Comparison of ENCODE assay signal across 9 cellular contexts in genomic region chr19:3969435-3970312, GRCh38. TPM values are rescaled to one million over a fixed set of nuclear protein-coding genes. Genes with fewer than 3 reads are reported as not detected.
A peak's percentile ranks its signal among the peaks of the same experiment; 100 is the strongest.
DNase-seq lines count a peak whose midpoint lies in the region; ATAC-seq, FAIRE-seq and TF ChIP-seq lines count a peak whose summit lies in the region.
"Had no signal": no experiment of that assay in that cellular context is flagged by ENCODE, and none has a peak within 500 bp of the region (broad histone marks: within the 10 kb centered on the region; RNA-seq: fewer than 3 reads in every experiment).

No MANE protein-coding gene starts in this region.

- peak overlapping the region; percentile 87 to 96 (median 94) for H3K9ac ChIP-seq in BLaER1 treated with 17β-estradiol and CSF1 and Interleukin-3, amounts not matched to agents 10 nM and 100 nM
- peak overlapping the region; percentile 62 to 85 for H3K9ac ChIP-seq in kidney (ENCODE audit: low read length in 2 of 2)

- H4K20me1 ChIP-seq in BLaER1 treated with 17β-estradiol and CSF1 and Interleukin-3, amounts not matched to agents 10 nM and 100 nM = peaks cover 51 to 81% (median 76%) of the 10 kb centered on the region in 11 experiments

- H3K4me2 ChIP-seq in BLaER1 treated with 17β-estradiol and CSF1 and Interleukin-3, amounts not matched to agents 10 nM and 100 nM = peak overlapping the region; percentile 87 to 99 (median 95)

- H3K36me3 ChIP-seq in BLaER1 treated with 17β-estradiol and CSF1 and Interleukin-3, amounts not matched to agents 10 nM and 100 nM = peaks cover 46 to 56% (median 51%) of the 10 kb centered on the region in 11 experiments
- H3K36me3 ChIP-seq in kidney (ENCODE audit: control insufficient read depth in 1 of 2, insufficient read depth in 2 of 2, low read length in 2 of 2) = peaks cover 2 to 4% of the 10 kb centered on the region in 2 donors

- peak; percentile 41 for TF ChIP-seq CTCF in astrocyte of the spinal cord (IDR thresholded peaks at IDR 0.05; ENCODE audit: low read depth, low read length)
- TF ChIP-seq CTCF in kidney (IDR thresholded peaks at IDR 0.05; ENCODE audit: borderline replicate concordance, extremely low read depth, insufficient read depth) = no peak

- intact Hi-C loops in kidney (cut with DNase I) = no loop called here

- H3K4me1 ChIP-seq in BLaER1 treated with 17β-estradiol and CSF1 and Interleukin-3, amounts not matched to agents 10 nM and 100 nM = peaks cover 24 to 33% (median 29%) of the 10 kb centered on the region in 10 experiments
- peaks cover 5 to 12% of the 10 kb centered on the region in 2 donors for H3K4me1 ChIP-seq in kidney (ENCODE audit: control insufficient read depth in 1 of 2, insufficient read depth in 1 of 2, low read depth in 1 of 2, low read length in 2 of 2)

- peak overlapping the region; percentile 86 to 99 (median 97) for H3K4me3 ChIP-seq in BLaER1 treated with 17β-estradiol and CSF1 and Interleukin-3, amounts not matched to agents 10 nM and 100 nM
- peak overlapping the region; percentile 86 for H3K4me3 ChIP-seq in Jurkat, Clone E6-1 (ENCODE audit: low read length)
- H3K4me3 ChIP-seq in astrocyte of the spinal cord (ENCODE audit: low read depth, low read length) = peak overlapping the region; percentile 98
- H3K4me3 ChIP-seq in kidney (ENCODE audit: low read length in 2 of 2) = peak overlapping the region; percentile 24 to 75

- DNase-seq in Jurkat, Clone E6-1 (ENCODE audit: low read depth, low spot score) = no peak
- peak; percentile 89 for DNase-seq in astrocyte of the spinal cord (ENCODE audit: low read depth, low spot score)
- DNase-seq in kidney = no peak
- DNase-seq in substantia nigra (lab: John Stamatoyannopoulos, UW) = peak in 1 of 49 donors; percentile 20
- no peak for DNase-seq in effector CD4-positive, alpha-beta T cell
- no peak for DNase-seq in activated CD4-positive, alpha-beta T cell treated with anti-CD3 and anti-CD28 coated beads, Interleukin-2, amount 50 U/mL, for 48 hours

- H3K9me3 ChIP-seq in BLaER1 treated with 17β-estradiol and CSF1 and Interleukin-3, amounts not matched to agents 10 nM and 100 nM (replicated peaks in 1 of 11) = no peaks in the 10 kb centered on the region
- H3K9me3 ChIP-seq in kidney (ENCODE audit: control insufficient read depth in 1 of 2, low read length in 2 of 2) = no peaks in the 10 kb centered on the region

- no peak for FAIRE-seq in kidney (lab: Jason Lieb, UNC)

- H3K27ac ChIP-seq in BLaER1 treated with 17β-estradiol and CSF1 and Interleukin-3, amounts not matched to agents 10 nM and 100 nM = peak overlapping the region in 10 of 11 experiments; percentile 80 to 86 (median 86); a peak in 21 of 22 replicates
- peak overlapping the region; percentile 67 to 92 for H3K27ac ChIP-seq in kidney (ENCODE audit: low read depth in 2 of 2, low read length in 2 of 2)
- H3K27ac ChIP-seq in substantia nigra (ENCODE audit: low read depth, low read length, poor library complexity, severe bottlenecking) = peak overlapping the region; percentile 16

- in situ Hi-C loops in astrocyte of the spinal cord (cut with HindIII; ENCODE audit: low sequenced_read_pairs) = no loop called here

- no peak for ATAC-seq in HG02571 (IDR thresholded peaks at IDR 0.05; ENCODE audit: unreplicated experiment)

- H3K27me3 ChIP-seq in BLaER1 treated with 17β-estradiol and CSF1 and Interleukin-3, amounts not matched to agents 10 nM and 100 nM = no peaks in the 10 kb centered on the region

RNA-seq across cellular contexts. Expression of gene DAPK3, which starts 1.2 kb away (rescaled TPM):
- 34.8 TPM for polyA plus RNA-seq in Jurkat, Clone E6-1 (2012; ENCODE audit: insufficient read depth, insufficient read length)
- 54.6 TPM for total RNA-seq in kidney
- polyA plus RNA-seq in kidney (ENCODE audit: insufficient read depth, low read depth, low replicate concordance) = 30.6 TPM

RNA-seq across cellular contexts. Expression of gene EEF2, which starts 15.6 kb away (rescaled TPM):
- 2,006 TPM for polyA plus RNA-seq in Jurkat, Clone E6-1 (2012; ENCODE audit: insufficient read depth, insufficient read length)
- total RNA-seq in kidney = 1,813 TPM
- 1,520 TPM for polyA plus RNA-seq in kidney (ENCODE audit: insufficient read depth, low read depth, low replicate concordance)

RNA-seq across cellular contexts. Expression of gene NMRK2, which starts 36.8 kb away (rescaled TPM):
- not detected for polyA plus RNA-seq in Jurkat, Clone E6-1 (2012; ENCODE audit: insufficient read depth, insufficient read length)
- 0.69 TPM for total RNA-seq in kidney
- polyA plus RNA-seq in kidney (ENCODE audit: insufficient read depth, low read depth, low replicate concordance) = 6.1 TPM
- total RNA-seq: NCI-H460 had no signal

RNA-seq across cellular contexts. Expression of gene PIAS4, which starts 37.9 kb away (rescaled TPM):
- 33.0 TPM for polyA plus RNA-seq in Jurkat, Clone E6-1 (2012; ENCODE audit: insufficient read depth, insufficient read length)
- total RNA-seq in kidney = 25.0 TPM
- 9.8 TPM for polyA plus RNA-seq in kidney (ENCODE audit: insufficient read depth, low read depth, low replicate concordance)

Comparison
In these comparisons a context has a peak if more than half of its experiments do, and no peak if none do; other contexts are left out.
1. H3K27ac ChIP-seq: peak in every context shown above with its lines; median percentile 86 in BLaER1 treated with 17β-estradiol and CSF1 and Interleukin-3, amounts not matched to agents 10 nM and 100 nM; 80 in kidney; 16 in substantia nigra.